ENCODE assay signal across 10 cellular contexts in the genomic region with DNA sequence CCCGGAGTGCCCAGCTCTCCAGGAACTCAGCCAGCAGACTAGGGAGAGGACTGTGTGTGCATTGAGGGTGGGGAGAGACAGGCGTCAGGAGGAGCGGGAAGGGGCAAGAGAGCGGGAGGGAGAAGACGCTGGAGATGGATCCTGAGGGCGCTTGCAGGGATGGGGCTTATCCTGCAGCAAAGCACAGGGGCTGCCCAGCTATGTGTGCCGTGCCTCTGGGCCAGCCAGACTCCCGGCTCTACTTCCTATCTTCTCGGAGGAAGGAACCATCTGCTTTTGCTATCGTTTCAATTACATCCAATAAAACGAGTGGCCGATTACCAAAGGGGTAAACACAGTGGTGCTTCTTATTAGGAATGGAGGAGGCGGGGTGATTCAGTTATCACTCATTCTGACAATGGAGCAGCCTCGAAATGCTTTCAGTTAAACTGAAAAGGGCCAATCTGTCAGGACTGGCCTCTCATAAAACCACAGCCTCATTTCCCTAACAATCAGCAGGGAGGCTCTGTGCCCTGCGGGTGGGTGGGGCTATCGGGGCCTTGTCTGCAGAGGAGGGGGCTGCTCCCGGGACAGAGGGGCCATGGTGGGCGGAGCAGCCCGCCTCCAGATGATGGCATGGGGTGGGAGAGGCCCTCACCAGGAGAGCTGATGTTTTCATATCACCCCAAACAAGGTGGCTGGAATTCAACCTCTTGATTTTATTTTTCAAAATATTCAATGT.
DNase-seq lines count a peak whose midpoint lies in the region; ATAC-seq, FAIRE-seq and TF ChIP-seq lines count a peak whose summit lies in the region.
"Had no signal": no experiment of that assay in that cellular context is flagged by ENCODE, and none has a peak within 500 bp of the region (broad histone marks: within the 10 kb centered on the region; RNA-seq: fewer than 3 reads in every experiment).

No MANE protein-coding gene starts in this region.

- no peak for TF ChIP-seq RAD21 in HepG2 (CRISPR knock-in tag; IDR thresholded peaks at IDR 0.05)

- ATAC-seq in right lobe of liver (peak; percentile 20 to 35 (median 32)), HepG2 (no peak), GM18511 (IDR thresholded peaks at IDR 0.05; ENCODE audit: unreplicated experiment) (no peak), GM18498 (IDR thresholded peaks at IDR 0.05; ENCODE audit: unreplicated experiment) (no peak)

- no peak for FAIRE-seq in HepG2 (lab: Jason Lieb, UNC)

- TF ChIP-seq EP300 in HepG2 (IDR thresholded peaks at IDR 0.05; ENCODE audit: low read depth in 2 of 2, low read length in 2 of 2) (no peak), HepG2 (CRISPR knock-in tag; IDR thresholded peaks at IDR 0.05; ENCODE audit: borderline replicate concordance) (no peak)

- POLR2A ChIA-PET in HepG2 (lab: Yijun Ruan, JAX), result interaction anchor here (1.0 kb wide), 1 partner anchor 69 kb away, joined by 3 read pairs; no protein-coding TSS in a partner anchor

- TF ChIP-seq POLR2A in right lobe of liver (IDR thresholded peaks at IDR 0.05) (no peak), HepG2 (IDR thresholded peaks at IDR 0.05; ENCODE audit: insufficient read depth in 1 of 2, low read depth in 2 of 2, low read length in 2 of 2) (no peak)

- H3K4me2 ChIP-seq in HepG2 (ENCODE audit: low read depth, low read length) (no peak overlapping the region), MM.1S (ENCODE audit: low read depth, low read length) (no peak overlapping the region)

- H3K79me2 ChIP-seq in HepG2 (ENCODE audit: insufficient read depth, low read length) (no peaks in the 10 kb centered on the region), MM.1S (ENCODE audit: low read length) (no peaks in the 10 kb centered on the region)

- H3K27ac ChIP-seq in right lobe of liver, result no peak overlapping the region
- H3K27ac ChIP-seq in HepG2 (ENCODE audit: extremely low read length, insufficient read depth, low read length), result no peak overlapping the region
- no peak overlapping the region for H3K27ac ChIP-seq in right atrium auricular region
- no peak overlapping the region for H3K27ac ChIP-seq in MM.1S (ENCODE audit: low read length)
- H3K27ac ChIP-seq: HL-60 had no signal

- 56% methylated on average over 13 of the region's 19 CpGs for WGBS in right lobe of liver (ENCODE audit: insufficient coverage, low coverage, low lambda C conversion rate, missing lambda C conversion rate)
- WGBS in HepG2 (ENCODE audit: low lambda C conversion rate), result 27% methylated on average over 17 of the region's 19 CpGs

- H4K20me1 ChIP-seq in HepG2 (ENCODE audit: insufficient read depth, low read length), result no peaks in the 10 kb centered on the region
- H4K20me1 ChIP-seq in MM.1S (ENCODE audit: insufficient read depth, low read length), result no peaks in the 10 kb centered on the region

- in situ Hi-C loops in HepG2 (cut with HindIII; ENCODE audit: extremely low pct_ligation_motif_present, low pct_unique_long_range_greater_than_20kb), result no loop called here

- H3K9ac ChIP-seq in HepG2 (ENCODE audit: insufficient read depth, low read depth, low read length), result no peak overlapping the region
- H3K9ac ChIP-seq in MM.1S (ENCODE audit: low read length), result no peak overlapping the region

- H3K4me3 ChIP-seq in right lobe of liver (no peak overlapping the region), HepG2 (replicated peaks in 1 of 3; ENCODE audit: insufficient read depth in 1 of 3, low read depth in 2 of 3, low read length in 3 of 3) (no peak overlapping the region), right atrium auricular region (no peak overlapping the region), MM.1S (ENCODE audit: low read length) (no peak overlapping the region)

- no peaks in the 10 kb centered on the region for H3F3A ChIP-seq in MM.1S (ENCODE audit: insufficient read depth, low read length)

- no peaks in the 10 kb centered on the region for H3K27me3 ChIP-seq in right lobe of liver
- peaks cover 1 to 63% of the 10 kb centered on the region in 2 experiments; a peak in 4 of 5 replicates for H3K27me3 ChIP-seq in HepG2 (ENCODE audit: control insufficient read depth in 1 of 2, insufficient read depth in 2 of 2, low read length in 2 of 2)
- H3K27me3 ChIP-seq in right atrium auricular region, result no peaks in the 10 kb centered on the region
- no peaks in the 10 kb centered on the region for H3K27me3 ChIP-seq in MM.1S (replicated peaks; ENCODE audit: insufficient read depth, low read length)

- CTCF ChIA-PET in HepG2 (lab: Yijun Ruan, JAX; ENCODE audit: low intra/inter-chr PET ratio, low total read pairs), result no interaction called here

- no peak for DNase-seq in right lobe of liver
- DNase-seq in HepG2 (ENCODE audit: low spot score), result no peak
- DNase-seq in OCI-M2 (lab: John Stamatoyannopoulos, UW; ENCODE audit: unreplicated experiment), result peak; percentile 75
- peak; percentile 35 for DNase-seq in fibroblast of peridontal ligament (ENCODE audit: extremely low read depth)
- DNase-seq in right atrium auricular region (ENCODE audit: low spot score), result no peak
- DNase-seq in MM.1S, result no peak
- DNase-seq: activated gamma-delta T cell treated with Interleukin-2 at 50 U/mL for 16 hours had no signal

- H2AFZ ChIP-seq in HepG2 (ENCODE audit: low read length) (no peak overlapping the region), MM.1S (ENCODE audit: low read length) (no peak overlapping the region)

- BruUV-seq in HepG2 (replicated peaks; lab: Mats Ljungman, UMichigan), result no TSS peak

- H3K36me3 ChIP-seq in right lobe of liver (no peaks in the 10 kb centered on the region), HepG2 (replicated peaks in 1 of 2; ENCODE audit: control insufficient read depth in 1 of 2, insufficient read depth in 2 of 2, low read length in 2 of 2) (no peaks in the 10 kb centered on the region), right atrium auricular region (no peaks in the 10 kb centered on the region), MM.1S (replicated peaks; ENCODE audit: insufficient read depth, low read length) (no peaks in the 10 kb centered on the region)

- no peak for TF ChIP-seq CTCF in right lobe of liver (IDR thresholded peaks at IDR 0.05)
- TF ChIP-seq CTCF in HepG2 (CRISPR knock-in tag; IDR thresholded peaks at IDR 0.05), result no peak
- TF ChIP-seq CTCF in right atrium auricular region (IDR thresholded peaks at IDR 0.05), result no peak
- no peak for TF ChIP-seq CTCF in MM.1S (IDR thresholded peaks at IDR 0.05; ENCODE audit: low read length)

- intact Hi-C loops in right lobe of liver (cut with DNase I), result no loop called here
- intact Hi-C loops in HepG2 (cut with micrococcal nuclease; ENCODE audit: unreplicated experiment), result loop anchor here (10.0 kb wide), 1 partner anchor 75 kb away; no protein-coding TSS in a partner anchor

- H3K9me2 ChIP-seq in MM.1S (replicated peaks; ENCODE audit: insufficient read depth, low read length), result no peaks in the 10 kb centered on the region

- no peaks in the 10 kb centered on the region for H3K9me3 ChIP-seq in right lobe of liver
- no peaks in the 10 kb centered on the region for H3K9me3 ChIP-seq in HepG2 (ENCODE audit: low read length)
- H3K9me3 ChIP-seq in right atrium auricular region, result no peaks in the 10 kb centered on the region
- H3K9me3 ChIP-seq in MM.1S (replicated peaks; ENCODE audit: insufficient read depth, low read length), result no peaks in the 10 kb centered on the region

- H3K4me1 ChIP-seq in right lobe of liver (peaks cover 0 to 2% (median 0%) of the 10 kb centered on the region in 4 donors), HepG2 (ENCODE audit: insufficient read depth, low read length) (peaks cover 2% of the 10 kb centered on the region; the same call in 1 of the 2 replicates), right atrium auricular region (peaks cover 0 to 13% of the 10 kb centered on the region in 2 donors), MM.1S (ENCODE audit: low read length) (no peaks in the 10 kb centered on the region)

TF ChIP-seq in HepG2, 621 proteins besides CTCF, POLR2A, EP300 and RAD21 (continues in another document):
- TF ChIP-seq GZF1 (CRISPR knock-in tag; IDR thresholded peaks at IDR 0.05) (no peak), EZH2 (conservative IDR thresholded peaks at IDR 0.05; ENCODE audit: low read depth, low read length) (no peak), YY1 (IDR thresholded peaks at IDR 0.05; ENCODE audit: insufficient read depth, insufficient replicate concordance, low read depth, low read length) (no peak), HOXA5 (CRISPR knock-in tag; IDR thresholded peaks at IDR 0.05) (no peak), FOSL2 (CRISPR knock-in tag; IDR thresholded peaks at IDR 0.05) (no peak)
- TF ChIP-seq, protein P1, sequence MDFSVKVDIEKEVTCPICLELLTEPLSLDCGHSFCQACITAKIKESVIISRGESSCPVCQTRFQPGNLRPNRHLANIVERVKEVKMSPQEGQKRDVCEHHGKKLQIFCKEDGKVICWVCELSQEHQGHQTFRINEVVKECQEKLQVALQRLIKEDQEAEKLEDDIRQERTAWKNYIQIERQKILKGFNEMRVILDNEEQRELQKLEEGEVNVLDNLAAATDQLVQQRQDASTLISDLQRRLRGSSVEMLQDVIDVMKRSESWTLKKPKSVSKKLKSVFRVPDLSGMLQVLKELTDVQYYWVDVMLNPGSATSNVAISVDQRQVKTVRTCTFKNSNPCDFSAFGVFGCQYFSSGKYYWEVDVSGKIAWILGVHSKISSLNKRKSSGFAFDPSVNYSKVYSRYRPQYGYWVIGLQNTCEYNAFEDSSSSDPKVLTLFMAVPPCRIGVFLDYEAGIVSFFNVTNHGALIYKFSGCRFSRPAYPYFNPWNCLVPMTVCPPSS (IDR thresholded peaks at IDR 0.05), result no peak

Comparison
In these comparisons a context has a peak if more than half of its experiments do, and no peak if none do; other contexts are left out.
1. ATAC-seq: peak in right lobe of liver (4 of 4); none in HepG2 (single experiment), GM18511 (single experiment) and GM18498 (single experiment).
2. DNase-seq: peak in OCI-M2 (single experiment) and fibroblast of peridontal ligament (single experiment); none in right lobe of liver (0 of 3), HepG2 (single experiment), right atrium auricular region (single experiment) and MM.1S (single experiment).